Comparison of ENCODE assay signal across 15 cellular contexts in genomic region chr1:64981602-64981981, GRCh38. TPM values are rescaled to one million over a fixed set of nuclear protein-coding genes. Genes with fewer than 3 reads are reported as not detected.
A peak's percentile ranks its signal among the peaks of the same experiment; 100 is the strongest.
DNase-seq lines count a peak whose midpoint lies in the region; ATAC-seq, FAIRE-seq and TF ChIP-seq lines count a peak whose summit lies in the region.
"Had no signal": no experiment of that assay in that cellular context is flagged by ENCODE, and none has a peak within 500 bp of the region (broad histone marks: within the 10 kb centered on the region; RNA-seq: fewer than 3 reads in every experiment).

No MANE protein-coding gene starts in this region.

- peaks cover 0 to 4% (median 0%) of the 10 kb centered on the region in 4 donors for H3K9me3 ChIP-seq in pancreas
- H3K9me3 ChIP-seq: BE2C had no signal

- in situ Hi-C loops in KBM-7 (cut with MboI; ENCODE audit: low pct_unique_long_range_greater_than_20kb, low sequenced_read_pairs) = no loop called here

- no peak for FAIRE-seq in pancreas (lab: Jason Lieb, UNC)
- FAIRE-seq: G401.6 had no signal

- peak overlapping the region in 2 of 4 donors; percentile 63 to 67 for H3K27ac ChIP-seq in pancreas

- TF ChIP-seq CTCF in pancreas (IDR thresholded peaks at IDR 0.05) = no peak

- H3K36me3 ChIP-seq in pancreas = no peaks in the 10 kb centered on the region
- H3K36me3 ChIP-seq: BE2C had no signal

- H3K4me3 ChIP-seq in pancreas = no peak overlapping the region

- intact Hi-C loops in pancreas (cut with DNase I) = no loop called here

- peaks cover 0 to 13% (median 5%) of the 10 kb centered on the region in 3 donors for H3K4me1 ChIP-seq in pancreas
- H3K4me1 ChIP-seq: BE2C had no signal

- peak; percentile 31 for ATAC-seq in esophagus mucosa
- peak; percentile 79 to 87 (median 86) for ATAC-seq in pancreas
- no peak for ATAC-seq in HG03432 (IDR thresholded peaks at IDR 0.05; ENCODE audit: unreplicated experiment)
- no peak for ATAC-seq in HG02759 (IDR thresholded peaks at IDR 0.05; ENCODE audit: unreplicated experiment)

- DNase-seq in DMS53 treated with DMSO at 0.1 percent for 48 hours (lab: John Stamatoyannopoulos, UW; ENCODE audit: unreplicated experiment) (peak; percentile 93), NCI-H748 (lab: John Stamatoyannopoulos, UW; ENCODE audit: unreplicated experiment) (peak; percentile 50), pancreas (no peak), KBM-7 (no peak)
- DNase-seq: BE2C; CD4-positive, alpha-beta T cell; DND-41; H9; NCI-H1105; NCI-H1694 treated with DMSO at 0.1 percent for 48 hours; NCI-H2171 treated with DMSO at 0.1 percent for 48 hours had no signal

- no peaks in the 10 kb centered on the region for H3K27me3 ChIP-seq in pancreas
- H3K27me3 ChIP-seq: BE2C had no signal

RNA-seq across cellular contexts. Expression of gene JAK1, which starts 15.2 kb away (rescaled TPM):
- 49.0 TPM for total RNA-seq in esophagus mucosa
- 10 to 100 TPM; 44.3 to 89.8 (median 54.4) TPM for total RNA-seq in pancreas
- polyA plus RNA-seq in pancreas = 10 to 100 TPM; 15.5 to 26.5 TPM

Comparison
In these comparisons a context has a peak if more than half of its experiments do, and no peak if none do; other contexts are left out.
1. DNase-seq: peak in DMS53 treated with DMSO at 0.1 percent for 48 hours (single experiment) and NCI-H748 (single experiment); none in pancreas (0 of 6) and KBM-7 (single experiment).
2. ATAC-seq: peak in esophagus mucosa (single experiment) and pancreas (4 of 4); none in HG03432 (single experiment) and HG02759 (single experiment).